ENCODE assay signal across 18 cellular contexts in genomic region chr2:183260527-183260926, GRCh38.
DNase-seq lines count a peak whose midpoint lies in the region; ATAC-seq, FAIRE-seq and TF ChIP-seq lines count a peak whose summit lies in the region.
"Had no signal": no experiment of that assay in that cellular context is flagged by ENCODE, and none has a peak within 500 bp of the region (broad histone marks: within the 10 kb centered on the region; RNA-seq: fewer than 3 reads in every experiment).

No MANE protein-coding gene starts in this region.

- H3K9ac ChIP-seq in HepG2 (ENCODE audit: insufficient read depth, low read depth, low read length) (no peak overlapping the region), H1 (replicated peaks in 1 of 4; ENCODE audit: extremely low read depth in 1 of 4, low read depth in 3 of 4, low read length in 3 of 4) (no peak overlapping the region), neuronal stem cell (ENCODE audit: low read depth, low read length, poor library complexity) (no peak overlapping the region), Karpas-422 (ENCODE audit: low read length) (no peak overlapping the region)

- H3K27ac ChIP-seq in HepG2 (ENCODE audit: extremely low read length, insufficient read depth, low read length) = no peak overlapping the region
- no peak overlapping the region for H3K27ac ChIP-seq in right lobe of liver
- no peak overlapping the region for H3K27ac ChIP-seq in H1 (ENCODE audit: low read depth, low read length)
- H3K27ac ChIP-seq in neuronal stem cell (replicated peaks; ENCODE audit: low read length) = no peak overlapping the region
- no peak overlapping the region for H3K27ac ChIP-seq in testis
- H3K27ac ChIP-seq in Karpas-422 (ENCODE audit: low read length) = no peak overlapping the region

- H3K4me1 ChIP-seq in HepG2 (ENCODE audit: insufficient read depth, low read length) (no peaks in the 10 kb centered on the region), right lobe of liver (no peaks in the 10 kb centered on the region), H1 (replicated peaks in 1 of 4; ENCODE audit: control insufficient read depth in 3 of 4, insufficient read depth in 4 of 4, low read length in 3 of 4) (peaks cover 0 to 3% (median 1%) of the 10 kb centered on the region in 4 experiments; a peak in 4 of 7 replicates), neuronal stem cell (ENCODE audit: control insufficient read depth in 2 of 2, insufficient read depth in 1 of 2, low read depth in 1 of 2, low read length in 2 of 2) (peaks cover 0 to 2% of the 10 kb centered on the region in 2 donors), testis (no peaks in the 10 kb centered on the region), Karpas-422 (ENCODE audit: low read length) (no peaks in the 10 kb centered on the region)

- H2AK5ac ChIP-seq in H1 (ENCODE audit: low read depth, low read length) (no peak overlapping the region), neuronal stem cell (ENCODE audit: low read depth, low read length) (peak overlapping the region; percentile 70)

- TF ChIP-seq RAD21 in HepG2 (CRISPR knock-in tag; IDR thresholded peaks at IDR 0.05) = no peak
- no peak for TF ChIP-seq RAD21 in H1 (IDR thresholded peaks at IDR 0.05 in 1 of 2, conservative IDR thresholded peaks at IDR 0.05 in 1 of 2; ENCODE audit: low read depth in 2 of 2, low read length in 2 of 2)

- no peak overlapping the region for H3K56ac ChIP-seq in H1 (replicated peaks; ENCODE audit: insufficient read length, low read depth, low read length)

- H4K20me1 ChIP-seq in HepG2 (ENCODE audit: insufficient read depth, low read length) (no peaks in the 10 kb centered on the region), H1 (replicated peaks in 1 of 2; ENCODE audit: control insufficient read depth in 1 of 2, insufficient read depth in 2 of 2, low read length in 2 of 2) (no peaks in the 10 kb centered on the region), Karpas-422 (ENCODE audit: insufficient read depth, low read depth, low read length) (no peaks in the 10 kb centered on the region)

- no peaks in the 10 kb centered on the region for H3K23me2 ChIP-seq in H1 (ENCODE audit: low read depth, low read length)

- H2BK12ac ChIP-seq in H1 (ENCODE audit: low read depth, low read length) = no peak overlapping the region
- no peak overlapping the region for H2BK12ac ChIP-seq in neuronal stem cell (ENCODE audit: low read length)

- H3K4ac ChIP-seq in H1 (replicated peaks; ENCODE audit: insufficient read length, low read depth, low read length) (no peak overlapping the region), neuronal stem cell (ENCODE audit: low read length) (no peak overlapping the region)

- H3K36me3 ChIP-seq in HepG2 (replicated peaks in 1 of 2; ENCODE audit: control insufficient read depth in 1 of 2, insufficient read depth in 2 of 2, low read length in 2 of 2) = no peaks in the 10 kb centered on the region
- H3K36me3 ChIP-seq in right lobe of liver = no peaks in the 10 kb centered on the region
- H3K36me3 ChIP-seq in H1 (ENCODE audit: control insufficient read depth in 2 of 4, insufficient read depth in 4 of 4, low read length in 3 of 4) = no peaks in the 10 kb centered on the region
- H3K36me3 ChIP-seq in neuronal stem cell (replicated peaks in 1 of 2; ENCODE audit: control insufficient read depth in 2 of 2, insufficient read depth in 2 of 2, low read length in 2 of 2) = no peaks in the 10 kb centered on the region
- H3K36me3 ChIP-seq in testis (ENCODE audit: low read depth, missing control alignments) = no peaks in the 10 kb centered on the region
- H3K36me3 ChIP-seq in Karpas-422 (ENCODE audit: insufficient read depth, low read length) = no peaks in the 10 kb centered on the region

- in situ Hi-C loops in HepG2 (cut with HindIII; ENCODE audit: extremely low pct_ligation_motif_present, low pct_unique_long_range_greater_than_20kb) = no loop called here

- no peak overlapping the region for H4K5ac ChIP-seq in H1 (ENCODE audit: insufficient read length, low read depth, low read length)

- no peak for FAIRE-seq in HepG2 (lab: Jason Lieb, UNC)
- FAIRE-seq in H1 (lab: Jason Lieb, UNC) = no peak
- FAIRE-seq: GM12892 had no signal

- TF ChIP-seq EP300 in HepG2 (IDR thresholded peaks at IDR 0.05; ENCODE audit: low read depth in 2 of 2, low read length in 2 of 2) (no peak), HepG2 (CRISPR knock-in tag; IDR thresholded peaks at IDR 0.05; ENCODE audit: borderline replicate concordance) (no peak), H1 (IDR thresholded peaks at IDR 0.05; ENCODE audit: borderline replicate concordance in 1 of 2, low read depth in 2 of 2, low read length in 2 of 2) (no peak)

- BruUV-seq in HepG2 (replicated peaks; lab: Mats Ljungman, UMichigan) = no TSS peak

- H3K27me3 ChIP-seq in HepG2 (ENCODE audit: control insufficient read depth in 1 of 2, insufficient read depth in 2 of 2, low read length in 2 of 2) (no peaks in the 10 kb centered on the region), right lobe of liver (no peaks in the 10 kb centered on the region), H1 (replicated peaks in 1 of 4; ENCODE audit: control insufficient read depth in 3 of 4, extremely low read depth in 1 of 4, insufficient read depth in 3 of 4, low read length in 3 of 4) (no peaks in the 10 kb centered on the region), neuronal stem cell (ENCODE audit: control insufficient read depth in 3 of 3, insufficient read depth in 3 of 3, low read depth in 1 of 3, low read length in 3 of 3) (no peaks in the 10 kb centered on the region), testis (no peaks in the 10 kb centered on the region), Karpas-422 (ENCODE audit: low read length) (no peaks in the 10 kb centered on the region)

- H3K4me3 ChIP-seq in HepG2 (replicated peaks in 1 of 3; ENCODE audit: insufficient read depth in 1 of 3, low read depth in 2 of 3, low read length in 3 of 3) = no peak overlapping the region
- no peak overlapping the region for H3K4me3 ChIP-seq in right lobe of liver
- H3K4me3 ChIP-seq in H1 (ENCODE audit: extremely low read depth in 1 of 4, insufficient read depth in 2 of 4, low read depth in 3 of 4, low read length in 4 of 4) = no peak overlapping the region
- no peak overlapping the region for H3K4me3 ChIP-seq in neuronal stem cell (ENCODE audit: low read length in 2 of 2)
- H3K4me3 ChIP-seq in testis = no peak overlapping the region
- H3K4me3 ChIP-seq in Karpas-422 (ENCODE audit: low read length) = no peak overlapping the region

- H4K8ac ChIP-seq in H1 (ENCODE audit: extremely low read depth, insufficient read depth, low read length) (peak overlapping the region; percentile 71; the same call in 1 of the 2 replicates), neuronal stem cell (ENCODE audit: low read depth, low read length) (no peak overlapping the region)

- H3K79me2 ChIP-seq in HepG2 (ENCODE audit: insufficient read depth, low read length) = no peaks in the 10 kb centered on the region
- no peaks in the 10 kb centered on the region for H3K79me2 ChIP-seq in H1 (ENCODE audit: control insufficient read depth in 1 of 2, insufficient read depth in 2 of 2, low read length in 2 of 2)
- no peaks in the 10 kb centered on the region for H3K79me2 ChIP-seq in Karpas-422 (ENCODE audit: low read length)

- WGBS in HepG2 (ENCODE audit: low lambda C conversion rate) = 79% methylated on average over 29 of the region's 29 CpGs
- WGBS in right lobe of liver (ENCODE audit: insufficient coverage, low coverage, low lambda C conversion rate, missing lambda C conversion rate) = 96% methylated on average over 14 of the region's 29 CpGs
- 96% methylated on average over 29 of the region's 29 CpGs; no CpG with 5 or more reads in 1 of the 2 experiments for WGBS in H1 (ENCODE audit: extremely low coverage in 1 of 2, insufficient coverage in 1 of 2, insufficient read length in 1 of 2, insufficient replicate concordance in 2 of 2, low coverage in 1 of 2, low lambda C conversion rate in 2 of 2, missing lambda C conversion rate in 1 of 2), 2 experiments
- WGBS in neuronal stem cell (ENCODE audit: extremely low coverage in 2 of 2, insufficient read length in 2 of 2, insufficient replicate concordance in 1 of 2), 2 donors = no CpG with 5 or more reads among the region's 29 CpGs
- 67 to 89% methylated on average over 2 to 29 of the region's 29 CpGs for WGBS in testis, 2 donors

- H3K23ac ChIP-seq in H1 (ENCODE audit: insufficient read length) (no peak overlapping the region), neuronal stem cell (ENCODE audit: low read depth, low read length, poor library complexity) (no peak overlapping the region)

- DNase-seq in HepG2 (ENCODE audit: low spot score) = no peak
- no peak for DNase-seq in right lobe of liver
- no peak for DNase-seq in H1 (ENCODE audit: low read depth in 1 of 2, low spot score in 2 of 2)
- DNase-seq in neuronal stem cell (ENCODE audit: low spot score) = no peak
- no peak for DNase-seq in testis
- no peak for DNase-seq in Karpas-422
- DNase-seq: C1 segment of cervical spinal cord; Calu3; CD4-positive, alpha-beta memory T cell; COR-L47; DMS53; DMS79 treated with DMSO at 0.1 percent for 48 hours; GF-D8; GOT3; H7; HCEC 1CT had no signal

- no peak overlapping the region for H2BK20ac ChIP-seq in H1 (ENCODE audit: low read length)

- TF ChIP-seq CTCF in HepG2 (CRISPR knock-in tag; IDR thresholded peaks at IDR 0.05) (no peak), right lobe of liver (IDR thresholded peaks at IDR 0.05) (no peak), H1 (IDR thresholded peaks at IDR 0.05; ENCODE audit: control extremely low read depth in 1 of 3, insufficient read depth in 1 of 3, low read depth in 1 of 3, low read length in 3 of 3) (no peak), testis (IDR thresholded peaks at IDR 0.05) (no peak)

- H2BK15ac ChIP-seq in H1 (ENCODE audit: low read length) (no peak overlapping the region), neuronal stem cell (ENCODE audit: low read length) (no peak overlapping the region)

- H2BK120ac ChIP-seq in H1 (replicated peaks; ENCODE audit: low read depth, low read length) (no peak overlapping the region), neuronal stem cell (ENCODE audit: low read depth, low read length) (no peak overlapping the region)

- H3K9me3 ChIP-seq in HepG2 (ENCODE audit: low read length) = no peaks in the 10 kb centered on the region
- no peaks in the 10 kb centered on the region for H3K9me3 ChIP-seq in right lobe of liver
- peaks cover 0 to 3% of the 10 kb centered on the region in 2 experiments; a peak in 1 of 4 replicates for H3K9me3 ChIP-seq in H1 (ENCODE audit: insufficient read depth in 2 of 2, low read depth in 1 of 2, low read length in 1 of 2)
- no peaks in the 10 kb centered on the region for H3K9me3 ChIP-seq in neuronal stem cell (replicated peaks in 1 of 2; ENCODE audit: control insufficient read depth in 2 of 2, insufficient read depth in 1 of 2, low read depth in 1 of 2, low read length in 2 of 2)
- H3K9me3 ChIP-seq in testis = no peaks in the 10 kb centered on the region
- no peaks in the 10 kb centered on the region for H3K9me3 ChIP-seq in Karpas-422 (ENCODE audit: low read length)

- H3K14ac ChIP-seq in H1 (ENCODE audit: insufficient read length) (no peak overlapping the region), neuronal stem cell (ENCODE audit: low read length) (peak overlapping the region; percentile 98)

- H4K91ac ChIP-seq in H1 (replicated peaks; ENCODE audit: insufficient read length, low read length) (no peak overlapping the region), neuronal stem cell (ENCODE audit: low read depth, low read length, poor library complexity) (no peak overlapping the region)

- TF ChIP-seq POLR2A in HepG2 (IDR thresholded peaks at IDR 0.05; ENCODE audit: insufficient read depth in 1 of 2, low read depth in 2 of 2, low read length in 2 of 2) (no peak), right lobe of liver (IDR thresholded peaks at IDR 0.05) (no peak), H1 (IDR thresholded peaks at IDR 0.05; ENCODE audit: control extremely low read depth in 1 of 2, low read depth in 2 of 2, low read length in 2 of 2) (no peak), testis (IDR thresholded peaks at IDR 0.05) (no peak)

- H3K9me2 ChIP-seq in Karpas-422 (replicated peaks; ENCODE audit: insufficient read depth, low read length) = no peaks in the 10 kb centered on the region

- H3K18ac ChIP-seq in H1 (ENCODE audit: extremely low read depth, low read length) = no peak overlapping the region
- no peak overlapping the region for H3K18ac ChIP-seq in neuronal stem cell (ENCODE audit: low read length)

- no peak for ATAC-seq in HepG2
- no peak for ATAC-seq in right lobe of liver
- no peak for ATAC-seq in HG03469 (IDR thresholded peaks at IDR 0.05; ENCODE audit: unreplicated experiment)

- H2AFZ ChIP-seq in HepG2 (ENCODE audit: low read length) = no peak overlapping the region
- no peak overlapping the region for H2AFZ ChIP-seq in H1 (ENCODE audit: low read length)
- H2AFZ ChIP-seq in neuronal stem cell (ENCODE audit: low read length) = no peak overlapping the region
- no peak overlapping the region for H2AFZ ChIP-seq in Karpas-422 (ENCODE audit: low read length)

- H3K4me2 ChIP-seq in HepG2 (ENCODE audit: low read depth, low read length) (no peak overlapping the region), H1 (ENCODE audit: insufficient read depth in 1 of 2, low read depth in 2 of 2, low read length in 2 of 2) (no peak overlapping the region), neuronal stem cell (ENCODE audit: insufficient read depth, low read length, poor library complexity, severe bottlenecking) (no peak overlapping the region), Karpas-422 (ENCODE audit: low read depth, low read length, poor library complexity, severe bottlenecking) (no peak overlapping the region)

- H3K79me1 ChIP-seq in H1 (ENCODE audit: low read depth, low read length) = no peaks in the 10 kb centered on the region
- H3K79me1 ChIP-seq in neuronal stem cell (ENCODE audit: low read depth, low read length) = no peaks in the 10 kb centered on the region

- POLR2A ChIA-PET in HepG2 (lab: Yijun Ruan, JAX) = no interaction called here
- POLR2A ChIA-PET in H1 (lab: Charles Lee; ENCODE audit: partially characterized antibody) = no interaction called here

- intact Hi-C loops in HepG2 (cut with micrococcal nuclease; ENCODE audit: unreplicated experiment) (no loop called here), right lobe of liver (cut with DNase I) (no loop called here), testis (cut with DNase I; ENCODE audit: low total_unique reads) (no loop called here)

- H2BK5ac ChIP-seq in H1 (ENCODE audit: low read depth, low read length) = no peak overlapping the region
- H2BK5ac ChIP-seq in neuronal stem cell (ENCODE audit: low read length) = peak overlapping the region; percentile 29

- CTCF ChIA-PET in HepG2 (lab: Yijun Ruan, JAX; ENCODE audit: low intra/inter-chr PET ratio, low total read pairs) = no interaction called here
- CTCF ChIA-PET in H1 (lab: Charles Lee; ENCODE audit: partially characterized antibody) = interaction anchor here (5.0 kb wide), 1 partner anchor 12 kb away, joined by 30 read pairs; no protein-coding TSS in a partner anchor
